ENCODE assay signal across 11 cellular contexts in the genomic region with DNA sequence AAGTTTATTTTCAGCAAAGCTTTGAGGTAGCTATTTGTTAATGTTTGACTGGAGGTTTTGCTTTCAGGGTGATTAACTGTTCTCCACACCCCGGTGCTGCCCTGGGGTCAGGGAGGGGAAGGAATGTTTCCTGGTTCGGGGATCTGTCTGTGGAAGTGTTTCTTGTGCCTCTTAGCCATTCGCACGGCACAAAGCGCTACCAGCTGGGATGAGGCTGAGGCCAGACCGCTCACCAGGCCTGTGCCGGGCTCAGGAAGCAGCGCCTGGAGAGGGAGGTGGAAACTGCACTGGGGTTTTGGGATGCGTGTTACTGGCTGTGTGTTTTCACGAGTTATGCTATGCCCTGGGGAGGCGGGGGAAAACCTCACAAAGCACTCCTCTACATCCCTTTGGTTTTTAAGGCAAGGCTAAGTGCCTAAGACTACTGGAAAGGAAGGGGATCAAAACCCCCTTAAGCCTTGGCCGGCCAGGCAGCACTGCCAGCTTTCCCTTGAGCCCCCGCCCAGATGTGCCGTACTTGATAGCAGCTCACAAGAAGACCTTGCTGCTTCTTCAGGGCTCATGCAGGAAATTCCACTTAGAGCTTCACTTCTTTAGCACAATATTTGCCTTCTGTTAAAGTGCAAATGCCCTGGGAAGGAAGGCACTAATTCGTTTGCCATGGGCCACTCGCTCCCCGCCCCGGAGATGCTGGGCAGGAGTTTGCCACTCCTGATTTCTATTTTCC.
A peak's percentile ranks its signal among the peaks of the same experiment; 100 is the strongest.
DNase-seq lines count a peak whose midpoint lies in the region; ATAC-seq and TF ChIP-seq lines count a peak whose summit lies in the region.
"Had no signal": no experiment of that assay in that cellular context is flagged by ENCODE, and none has a peak within 500 bp of the region (broad histone marks: within the 10 kb centered on the region; RNA-seq: fewer than 3 reads in every experiment).

No MANE protein-coding gene starts in this region.

- TF ChIP-seq POLR2A in body of pancreas (IDR thresholded peaks at IDR 0.05) (peak in 1 of 3 donors; percentile 17), gastroesophageal sphincter (IDR thresholded peaks at IDR 0.05) (no peak)

- H3K27me3 ChIP-seq in body of pancreas, result no peaks in the 10 kb centered on the region
- peaks cover 0 to 38% of the 10 kb centered on the region in 2 donors for H3K27me3 ChIP-seq in left lung
- peaks cover 7% of the 10 kb centered on the region for H3K27me3 ChIP-seq in gastroesophageal sphincter

- WGBS in body of pancreas, 2 donors, result 38% methylated on average over 17 to 18 of the region's 18 CpGs
- 59 to 69% methylated on average over 9 to 10 of the region's 18 CpGs for WGBS in gastroesophageal sphincter (ENCODE audit: low coverage in 1 of 2), 2 donors

- TF ChIP-seq EP300 in gastroesophageal sphincter (IDR thresholded peaks at IDR 0.05), result no peak

- no peaks in the 10 kb centered on the region for H3K36me3 ChIP-seq in body of pancreas (replicated peaks in 1 of 2; ENCODE audit: insufficient read depth in 1 of 2, low read depth in 2 of 2)
- no peaks in the 10 kb centered on the region for H3K36me3 ChIP-seq in left lung
- no peaks in the 10 kb centered on the region for H3K36me3 ChIP-seq in gastroesophageal sphincter

- H3K27ac ChIP-seq in body of pancreas, result peak overlapping the region; percentile 48 to 66 (median 56)
- H3K27ac ChIP-seq in left lung, result no peak overlapping the region
- no peak overlapping the region for H3K27ac ChIP-seq in gastroesophageal sphincter

- H3K4me3 ChIP-seq in body of pancreas, result no peak overlapping the region
- H3K4me3 ChIP-seq in left lung, result no peak overlapping the region
- H3K4me3 ChIP-seq in gastroesophageal sphincter, result no peak overlapping the region

- TF ChIP-seq CTCF in body of pancreas (IDR thresholded peaks at IDR 0.05), result no peak
- no peak for TF ChIP-seq CTCF in left lung (IDR thresholded peaks at IDR 0.05)
- no peak for TF ChIP-seq CTCF in gastroesophageal sphincter (IDR thresholded peaks at IDR 0.05)

- intact Hi-C loops in body of pancreas (cut with DNase I) (no loop called here), left lung (cut with DNase I) (no loop called here)

- peaks cover 19% of the 10 kb centered on the region for H3K4me1 ChIP-seq in body of pancreas
- H3K4me1 ChIP-seq in left lung, result no peaks in the 10 kb centered on the region
- H3K4me1 ChIP-seq in gastroesophageal sphincter, result no peaks in the 10 kb centered on the region

- peak; percentile 60 for ATAC-seq in GM21786 (IDR thresholded peaks at IDR 0.05; ENCODE audit: unreplicated experiment)
- peak; percentile 77 for ATAC-seq in body of pancreas
- ATAC-seq in left lung, result peak; percentile 86
- ATAC-seq in gastroesophageal sphincter, result no peak
- ATAC-seq in GM21717 (IDR thresholded peaks at IDR 0.05; ENCODE audit: unreplicated experiment), result no peak
- ATAC-seq: activated CD8-positive, alpha-beta T cell treated with anti-CD3 and anti-CD28 coated beads, Interleukin-2, amount 10 ng/mL, durations not matched to agents 7 days and 5 days had no signal

- H3K9me3 ChIP-seq in body of pancreas (no peaks in the 10 kb centered on the region), left lung (no peaks in the 10 kb centered on the region), gastroesophageal sphincter (peaks cover 0 to 13% (median 0%) of the 10 kb centered on the region in 3 donors)

- DNase-seq in body of pancreas, result peak; percentile 20 to 49 (median 29)
- DNase-seq in left lung, result no peak
- peak; percentile 67 for DNase-seq in ureter (ENCODE audit: low spot score)
- no peak for DNase-seq in GF-D8 (lab: John Stamatoyannopoulos, UW)
- DNase-seq: activated CD8-positive, alpha-beta T cell treated with anti-CD3 and anti-CD28 coated beads, Interleukin-2, amount 10 ng/mL, durations not matched to agents 7 days and 5 days; EL; SHP77; stimulated activated CD4-positive, alpha-beta T cell treated with anti-CD3 and anti-CD28 coated beads, Interleukin-12 subunit alpha, Interleukin-12 subunit beta, amount 100 ng/mL, for 4 hours had no signal

Comparison
In these comparisons a context has a peak if more than half of its experiments do, and no peak if none do; other contexts are left out.
1. ATAC-seq: peak in GM21786 (single experiment), body of pancreas (single experiment) and left lung (single experiment); none in gastroesophageal sphincter (single experiment) and GM21717 (single experiment).
2. DNase-seq: peak in body of pancreas (4 of 4) and ureter (single experiment); none in left lung (0 of 2) and GF-D8 (single experiment).
3. H3K27ac ChIP-seq: peak in body of pancreas (4 of 4); none in left lung (0 of 2) and gastroesophageal sphincter (0 of 4).